In the genomic region with DNA sequence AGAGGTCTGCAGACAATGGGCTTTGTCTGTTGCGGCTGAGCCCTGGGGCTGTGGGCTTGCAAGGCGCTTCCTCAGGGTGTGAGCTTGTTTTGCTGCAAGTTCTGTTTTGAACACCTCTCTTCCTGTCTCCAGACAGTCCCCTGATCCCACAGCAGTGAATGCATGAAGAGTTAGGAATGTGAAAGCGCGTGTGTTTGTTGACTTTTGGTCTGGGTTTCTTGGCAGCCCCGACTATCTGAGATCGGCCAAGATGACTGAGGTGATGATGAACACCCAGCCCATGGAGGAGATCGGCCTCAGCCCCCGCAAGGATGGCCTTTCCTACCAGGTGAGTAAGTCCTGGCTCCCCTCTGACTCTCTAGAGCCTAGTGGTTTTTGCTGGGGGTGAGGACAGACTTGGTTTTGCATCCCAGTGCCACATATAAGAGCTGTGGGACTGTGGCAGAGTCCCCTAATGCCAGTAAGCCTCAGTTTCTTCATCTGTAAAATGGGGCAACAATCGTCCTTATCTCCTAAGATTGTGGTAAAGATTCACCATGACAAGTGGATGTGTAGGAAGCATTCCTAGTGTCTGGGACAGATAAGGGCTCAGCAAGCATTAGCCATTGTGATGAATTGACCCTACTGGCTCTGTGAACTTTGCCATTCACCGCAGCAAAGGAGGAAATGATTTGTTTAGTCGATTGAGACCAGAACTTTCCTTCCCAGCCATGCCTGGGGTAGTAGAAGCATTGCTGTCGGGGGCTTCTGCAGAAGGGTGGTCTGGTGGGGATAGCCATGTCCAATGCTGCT, we compare ENCODE assay signal across 8 cellular contexts. TPM values are rescaled to one million over a fixed set of nuclear protein-coding genes. Genes with fewer than 3 reads are reported as not detected.
DNase-seq lines count a peak whose midpoint lies in the region; ATAC-seq and TF ChIP-seq lines count a peak whose summit lies in the region.

No MANE protein-coding gene starts in this region.

- peaks cover 75% of the 10 kb centered on the region for H3K4me1 ChIP-seq in CD4-positive, alpha-beta memory T cell (ENCODE audit: insufficient read depth, low read length)
- peaks cover 0 to 7% of the 10 kb centered on the region in 2 donors for H3K4me1 ChIP-seq in breast epithelium

- TF ChIP-seq POLR2A in breast epithelium (IDR thresholded peaks at IDR 0.05) (no peak), GM18505 (IDR thresholded peaks at IDR 0.05; ENCODE audit: borderline replicate concordance, extremely low read depth, insufficient read depth, insufficient read length) (no peak)

- peak in 2 of 5 donors; percentile 36 to 48 for DNase-seq in CD4-positive, alpha-beta memory T cell
- DNase-seq in breast epithelium (ENCODE audit: low spot score in 2 of 2) (peak in 1 of 2 donors; percentile 49), myocyte (ENCODE audit: low read depth) (peak; percentile 55), C1 segment of cervical spinal cord (lab: John Stamatoyannopoulos, UW) (no peak), DMS114 treated with DMSO at 0.1 percent for 48 hours (lab: John Stamatoyannopoulos, UW; ENCODE audit: unreplicated experiment) (no peak)

- H3K4me3 Mint-ChIP-seq in CD4-positive, alpha-beta memory T cell: peak overlapping the region; percentile 89 to 99 (median 96)

- H3K27ac Mint-ChIP-seq in CD4-positive, alpha-beta memory T cell: peak overlapping the region; percentile 85 to 95 (median 90)

- H3K9me3 Mint-ChIP-seq in CD4-positive, alpha-beta memory T cell: peaks cover 0 to 4% (median 0%) of the 10 kb centered on the region in 8 donors

- H3K4me1 Mint-ChIP-seq in CD4-positive, alpha-beta memory T cell: peaks cover 54 to 81% (median 64%) of the 10 kb centered on the region in 4 donors

- intact Hi-C loops in CD4-positive, alpha-beta memory T cell (cut with micrococcal nuclease): loop anchor here (1.0 to 2.0 kb wide), 2 partner anchors 9 to 240 kb away; no protein-coding TSS in a partner anchor
- intact Hi-C loops in breast epithelium (cut with DNase I; ENCODE audit: low total_unique reads): loop anchor here (5.0 to 10.0 kb wide), 2 partner anchors 210 to 1243 kb away; a partner anchor contains a TSS

- CTCF ChIA-PET in CD4-positive, alpha-beta memory T cell (lab: Charles Lee; ENCODE audit: partially characterized antibody): interaction anchor here (0.8 to 19.3 kb wide), 12 partner anchors 9 to 478 kb away, joined by 3 to 296 read pairs (median 11); no protein-coding TSS in a partner anchor

- POLR2A ChIA-PET in CD4-positive, alpha-beta memory T cell (lab: Charles Lee; ENCODE audit: partially characterized antibody): interaction anchor here (0.7 to 14.7 kb wide), 17 partner anchors 9 to 241 kb away, joined by 3 to 435 read pairs (median 9); a partner anchor contains a TSS

- no peaks in the 10 kb centered on the region for H3K27me3 Mint-ChIP-seq in CD4-positive, alpha-beta memory T cell

- H3K36me3 ChIP-seq in CD4-positive, alpha-beta memory T cell (ENCODE audit: insufficient read depth, low read length): peaks cover 15% of the 10 kb centered on the region
- no peaks in the 10 kb centered on the region for H3K36me3 ChIP-seq in breast epithelium

- no peak for TF ChIP-seq CTCF in breast epithelium (IDR thresholded peaks at IDR 0.05)

- peak overlapping the region; percentile 93 for H3K27ac ChIP-seq in CD4-positive, alpha-beta memory T cell (ENCODE audit: low read depth, low read length)
- peak overlapping the region; percentile 68 to 91 for H3K27ac ChIP-seq in breast epithelium

- ATAC-seq in GM18505 (IDR thresholded peaks at IDR 0.05; ENCODE audit: unreplicated experiment): no peak
- no peak for ATAC-seq in GM21423 (IDR thresholded peaks at IDR 0.05; ENCODE audit: unreplicated experiment)

- H3K9me3 ChIP-seq in CD4-positive, alpha-beta memory T cell (ENCODE audit: control insufficient read depth in 1 of 2, low read length in 2 of 2): no peaks in the 10 kb centered on the region
- no peaks in the 10 kb centered on the region for H3K9me3 ChIP-seq in breast epithelium

- H3K4me3 ChIP-seq in CD4-positive, alpha-beta memory T cell (ENCODE audit: low read length in 2 of 2): peak overlapping the region; percentile 63 to 92
- H3K4me3 ChIP-seq in breast epithelium: peak overlapping the region; percentile 2 to 77 (median 76)

- no peaks in the 10 kb centered on the region for H3K27me3 ChIP-seq in CD4-positive, alpha-beta memory T cell (ENCODE audit: insufficient read depth, low read length)
- H3K27me3 ChIP-seq in breast epithelium: peaks cover 0 to 3% of the 10 kb centered on the region in 2 donors

- peaks cover 41 to 62% of the 10 kb centered on the region in 2 donors for H3K36me3 Mint-ChIP-seq in CD4-positive, alpha-beta memory T cell

TF ChIP-seq in PFSK-1, 5 proteins besides CTCF, POLR2A, EP300 and RAD21:
- TF ChIP-seq TAF1 (IDR thresholded peaks at IDR 0.05; ENCODE audit: borderline replicate concordance, insufficient read depth, low read length): peak; percentile 46; the same call in 1 of the 2 replicates
- TF ChIP-seq SIN3A (IDR thresholded peaks at IDR 0.05; ENCODE audit: borderline replicate concordance, insufficient read depth, low read length): no peak; the same call in 1 of the 2 replicates
- TF ChIP-seq, protein P1, sequence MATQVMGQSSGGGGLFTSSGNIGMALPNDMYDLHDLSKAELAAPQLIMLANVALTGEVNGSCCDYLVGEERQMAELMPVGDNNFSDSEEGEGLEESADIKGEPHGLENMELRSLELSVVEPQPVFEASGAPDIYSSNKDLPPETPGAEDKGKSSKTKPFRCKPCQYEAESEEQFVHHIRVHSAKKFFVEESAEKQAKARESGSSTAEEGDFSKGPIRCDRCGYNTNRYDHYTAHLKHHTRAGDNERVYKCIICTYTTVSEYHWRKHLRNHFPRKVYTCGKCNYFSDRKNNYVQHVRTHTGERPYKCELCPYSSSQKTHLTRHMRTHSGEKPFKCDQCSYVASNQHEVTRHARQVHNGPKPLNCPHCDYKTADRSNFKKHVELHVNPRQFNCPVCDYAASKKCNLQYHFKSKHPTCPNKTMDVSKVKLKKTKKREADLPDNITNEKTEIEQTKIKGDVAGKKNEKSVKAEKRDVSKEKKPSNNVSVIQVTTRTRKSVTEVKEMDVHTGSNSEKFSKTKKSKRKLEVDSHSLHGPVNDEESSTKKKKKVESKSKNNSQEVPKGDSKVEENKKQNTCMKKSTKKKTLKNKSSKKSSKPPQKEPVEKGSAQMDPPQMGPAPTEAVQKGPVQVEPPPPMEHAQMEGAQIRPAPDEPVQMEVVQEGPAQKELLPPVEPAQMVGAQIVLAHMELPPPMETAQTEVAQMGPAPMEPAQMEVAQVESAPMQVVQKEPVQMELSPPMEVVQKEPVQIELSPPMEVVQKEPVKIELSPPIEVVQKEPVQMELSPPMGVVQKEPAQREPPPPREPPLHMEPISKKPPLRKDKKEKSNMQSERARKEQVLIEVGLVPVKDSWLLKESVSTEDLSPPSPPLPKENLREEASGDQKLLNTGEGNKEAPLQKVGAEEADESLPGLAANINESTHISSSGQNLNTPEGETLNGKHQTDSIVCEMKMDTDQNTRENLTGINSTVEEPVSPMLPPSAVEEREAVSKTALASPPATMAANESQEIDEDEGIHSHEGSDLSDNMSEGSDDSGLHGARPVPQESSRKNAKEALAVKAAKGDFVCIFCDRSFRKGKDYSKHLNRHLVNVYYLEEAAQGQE (IDR thresholded peaks at IDR 0.05; ENCODE audit: insufficient read depth in 1 of 2, low read depth in 2 of 2, low read length in 2 of 2): 0 out of 4 replicates have a peak, but pooled peaks of 1 of the 2 experiments have one; percentile 15

RNA-seq across cellular contexts. Expression of a gene that starts 3.0 kb away (rescaled TPM):
- total RNA-seq in CD4-positive, alpha-beta memory T cell: 100 to 1,000 TPM; 335 to 364 TPM
- polyA plus RNA-seq in CD4-positive, alpha-beta memory T cell: 100 to 1,000 TPM; 119 to 136 TPM
- polyA plus RNA-seq in PFSK-1 (2012; ENCODE audit: insufficient read length, low read depth): 25.6 TPM
- total RNA-seq in breast epithelium: 100 to 1,000 TPM in 1 of 3 donors, 10 to 100 TPM in 2; 18.2 to 153 (median 87.2) TPM
- total RNA-seq in myocyte: 28.8 and 130 TPM in 2 replicates
- polyA plus RNA-seq in myocyte (2012): 42.4 TPM
